9 cellular contexts compared by ENCODE assay signal in genomic region chr13:58773280-58773859, GRCh38.
"Had no signal": no experiment of that assay in that cellular context is flagged by ENCODE, and none has a peak within 500 bp of the region (broad histone marks: within the 10 kb centered on the region; RNA-seq: fewer than 3 reads in every experiment).

No MANE protein-coding gene starts in this region.

- H3K4me3 Mint-ChIP-seq: HFFc6, IgD-negative memory B cell had no signal

- H3K36me3 Mint-ChIP-seq: IgD-negative memory B cell had no signal

- H3K27ac ChIP-seq: GM23248, HL-60 had no signal

- FAIRE-seq: HepG2 had no signal

- H3K9ac ChIP-seq: GM23248 had no signal

- H3K9me3 ChIP-seq: HAP-1 had no signal

- H3K27me3 Mint-ChIP-seq: IgD-negative memory B cell had no signal

- H3K4me3 ChIP-seq: GM23248, HAP-1 had no signal

- ATAC-seq: HCT116, HepG2 had no signal

- H3K36me3 ChIP-seq: HAP-1 had no signal

- DNase-seq: GM23248, GOT3, H7, HFFc6 had no signal

- H3K4me1 Mint-ChIP-seq: IgD-negative memory B cell had no signal
